Comparison of ENCODE assay signal across 19 cellular contexts in genomic region chr18:11429876-11430275, GRCh38.
DNase-seq lines count a peak whose midpoint lies in the region; ATAC-seq, FAIRE-seq and TF ChIP-seq lines count a peak whose summit lies in the region.
"Had no signal": no experiment of that assay in that cellular context is flagged by ENCODE, and none has a peak within 500 bp of the region (broad histone marks: within the 10 kb centered on the region; RNA-seq: fewer than 3 reads in every experiment).

No MANE protein-coding gene starts in this region.

- H3K36me3 ChIP-seq in H1 (ENCODE audit: control insufficient read depth in 2 of 4, insufficient read depth in 4 of 4, low read length in 3 of 4) (no peaks in the 10 kb centered on the region), trophoblast cell (ENCODE audit: control insufficient read depth in 1 of 2, insufficient read depth in 2 of 2, low read length in 2 of 2) (no peaks in the 10 kb centered on the region)
- H3K36me3 ChIP-seq: HAP-1 had no signal

- H3K56ac ChIP-seq in H1 (replicated peaks; ENCODE audit: insufficient read length, low read depth, low read length), result no peak overlapping the region

- H3K4me1 ChIP-seq in H1 (replicated peaks in 1 of 4; ENCODE audit: control insufficient read depth in 3 of 4, insufficient read depth in 4 of 4, low read length in 3 of 4) (no peaks in the 10 kb centered on the region), trophoblast cell (ENCODE audit: control insufficient read depth in 1 of 2, insufficient read depth in 2 of 2, low read length in 2 of 2) (no peaks in the 10 kb centered on the region)
- H3K4me1 ChIP-seq: HAP-1 had no signal

- no peak for TF ChIP-seq EP300 in H1 (IDR thresholded peaks at IDR 0.05; ENCODE audit: borderline replicate concordance in 1 of 2, low read depth in 2 of 2, low read length in 2 of 2)

- 89% methylated on average over 2 of the region's 2 CpGs; no CpG with 5 or more reads in 1 of the 2 experiments for WGBS in H1 (ENCODE audit: extremely low coverage in 1 of 2, insufficient coverage in 1 of 2, insufficient read length in 1 of 2, insufficient replicate concordance in 2 of 2, low coverage in 1 of 2, low lambda C conversion rate in 2 of 2, missing lambda C conversion rate in 1 of 2), 2 experiments
- no CpG with 5 or more reads among the region's 2 CpGs for WGBS in trophoblast cell (ENCODE audit: extremely low coverage, insufficient coverage, insufficient read length)
- WGBS in lower leg skin, 2 donors, result 31 to 58% methylated on average over 2 of the region's 2 CpGs

- CTCF ChIA-PET in H1 (lab: Charles Lee; ENCODE audit: partially characterized antibody), result no interaction called here

- H4K5ac ChIP-seq in H1 (ENCODE audit: insufficient read length, low read depth, low read length), result no peak overlapping the region

- H3K79me2 ChIP-seq in H1 (ENCODE audit: control insufficient read depth in 1 of 2, insufficient read depth in 2 of 2, low read length in 2 of 2) (no peaks in the 10 kb centered on the region), trophoblast cell (ENCODE audit: control insufficient read depth, insufficient read depth, low read length, poor library complexity) (no peaks in the 10 kb centered on the region)

- H3K27me3 ChIP-seq in H1 (replicated peaks in 1 of 4; ENCODE audit: control insufficient read depth in 3 of 4, extremely low read depth in 1 of 4, insufficient read depth in 3 of 4, low read length in 3 of 4), result no peaks in the 10 kb centered on the region
- H3K27me3 ChIP-seq in trophoblast cell (ENCODE audit: insufficient read depth, low read length), result no peaks in the 10 kb centered on the region

- H3K4me2 ChIP-seq in H1 (ENCODE audit: insufficient read depth in 1 of 2, low read depth in 2 of 2, low read length in 2 of 2) (no peak overlapping the region), trophoblast cell (ENCODE audit: low read length) (no peak overlapping the region)
- H3K4me2 ChIP-seq: GM23338 had no signal

- H3K4ac ChIP-seq in H1 (replicated peaks; ENCODE audit: insufficient read length, low read depth, low read length), result no peak overlapping the region
- H3K4ac ChIP-seq in trophoblast cell (ENCODE audit: low read depth, low read length), result no peak overlapping the region

- no peaks in the 10 kb centered on the region for H4K20me1 ChIP-seq in H1 (replicated peaks in 1 of 2; ENCODE audit: control insufficient read depth in 1 of 2, insufficient read depth in 2 of 2, low read length in 2 of 2)

- H3K79me1 ChIP-seq in H1 (ENCODE audit: low read depth, low read length), result no peaks in the 10 kb centered on the region
- no peaks in the 10 kb centered on the region for H3K79me1 ChIP-seq in trophoblast cell (ENCODE audit: low read length)

- H3K14ac ChIP-seq in H1 (ENCODE audit: insufficient read length), result no peak overlapping the region
- H3K14ac ChIP-seq in trophoblast cell (ENCODE audit: low read length), result no peak overlapping the region

- H4K91ac ChIP-seq in H1 (replicated peaks; ENCODE audit: insufficient read length, low read length), result no peak overlapping the region
- H4K91ac ChIP-seq in trophoblast cell (ENCODE audit: low read depth, low read length), result no peak overlapping the region

- TF ChIP-seq POLR2A in H1 (IDR thresholded peaks at IDR 0.05; ENCODE audit: control extremely low read depth in 1 of 2, low read depth in 2 of 2, low read length in 2 of 2) (no peak), lower leg skin (IDR thresholded peaks at IDR 0.05) (no peak)

- intact Hi-C loops in lower leg skin (cut with DNase I; ENCODE audit: low total_unique reads), result no loop called here

- H2AK5ac ChIP-seq in H1 (ENCODE audit: low read depth, low read length) (no peak overlapping the region), trophoblast cell (ENCODE audit: low read length) (no peak overlapping the region)

- H3K23ac ChIP-seq in H1 (ENCODE audit: insufficient read length), result no peak overlapping the region
- H3K23ac ChIP-seq in trophoblast cell (ENCODE audit: low read length), result no peak overlapping the region

- H2BK120ac ChIP-seq in H1 (replicated peaks; ENCODE audit: low read depth, low read length) (no peak overlapping the region), trophoblast cell (ENCODE audit: insufficient read depth, low read length, poor library complexity) (no peak overlapping the region)

- POLR2A ChIA-PET in H1 (lab: Charles Lee; ENCODE audit: partially characterized antibody), result no interaction called here

- H2AFZ ChIP-seq in H1 (ENCODE audit: low read length) (0 out of 2 replicates have a peak overlapping the region, but pooled peaks have one; percentile 17), trophoblast cell (ENCODE audit: insufficient read depth, low read length, poor library complexity) (no peak overlapping the region)
- H2AFZ ChIP-seq: GM23338 had no signal

- no peak overlapping the region for H3K18ac ChIP-seq in H1 (ENCODE audit: extremely low read depth, low read length)
- H3K18ac ChIP-seq in trophoblast cell (ENCODE audit: low read length), result no peak overlapping the region

- TF ChIP-seq CTCF in H1 (IDR thresholded peaks at IDR 0.05; ENCODE audit: control extremely low read depth in 1 of 3, insufficient read depth in 1 of 3, low read depth in 1 of 3, low read length in 3 of 3), result no peak
- TF ChIP-seq CTCF in lower leg skin (IDR thresholded peaks at IDR 0.05), result no peak

- H3K27ac ChIP-seq in H1 (ENCODE audit: low read depth, low read length) (no peak overlapping the region), trophoblast cell (ENCODE audit: low read depth, low read length) (no peak overlapping the region)

- H4K8ac ChIP-seq in H1 (ENCODE audit: extremely low read depth, insufficient read depth, low read length), result no peak overlapping the region
- no peak overlapping the region for H4K8ac ChIP-seq in trophoblast cell (ENCODE audit: low read depth, low read length)

- H3K4me3 ChIP-seq in H1 (ENCODE audit: extremely low read depth in 1 of 4, insufficient read depth in 2 of 4, low read depth in 3 of 4, low read length in 4 of 4) (no peak overlapping the region), trophoblast cell (ENCODE audit: low read depth, low read length) (no peak overlapping the region), lower leg skin (ENCODE audit: low read depth, poor library complexity, severe bottlenecking) (no peak overlapping the region)
- H3K4me3 ChIP-seq: GM12878, GM23338, HAP-1 had no signal

- H3K23me2 ChIP-seq in H1 (ENCODE audit: low read depth, low read length), result no peaks in the 10 kb centered on the region

- ATAC-seq in activated CD4-positive, CD25-positive, alpha-beta regulatory T cell treated with anti-CD3 and anti-CD28 coated beads, Interleukin-2, amount 50 U/mL, for 24 hours, result no peak
- ATAC-seq: GM12878, GM23338 had no signal

- no peak overlapping the region for H2BK5ac ChIP-seq in H1 (ENCODE audit: low read depth, low read length)
- no peak overlapping the region for H2BK5ac ChIP-seq in trophoblast cell (ENCODE audit: low read depth, low read length, poor library complexity)

- TF ChIP-seq RAD21 in H1 (IDR thresholded peaks at IDR 0.05 in 1 of 2, conservative IDR thresholded peaks at IDR 0.05 in 1 of 2; ENCODE audit: low read depth in 2 of 2, low read length in 2 of 2), result no peak

- no peak for FAIRE-seq in H1 (lab: Jason Lieb, UNC)
- FAIRE-seq: GM12878, GM19239, H54 had no signal

- H3K9me3 ChIP-seq in H1 (ENCODE audit: insufficient read depth in 2 of 2, low read depth in 1 of 2, low read length in 1 of 2) (peaks cover 0 to 6% of the 10 kb centered on the region in 2 experiments; a peak in 1 of 4 replicates), trophoblast cell (ENCODE audit: insufficient read depth, low read depth, low read length) (peaks cover 7% of the 10 kb centered on the region)

- no peak overlapping the region for H2BK15ac ChIP-seq in H1 (ENCODE audit: low read length)

- H2BK20ac ChIP-seq in H1 (ENCODE audit: low read length), result no peak overlapping the region

- no peak overlapping the region for H4K12ac ChIP-seq in trophoblast cell (ENCODE audit: low read depth, low read length)

- DNase-seq in NCI-H2171 (lab: John Stamatoyannopoulos, UW) (peak; percentile 5), H1 (ENCODE audit: low read depth in 1 of 2, low spot score in 2 of 2) (no peak), trophoblast cell (no peak), NCI-H2107 (lab: John Stamatoyannopoulos, UW) (no peak), lower leg skin (ENCODE audit: low spot score in 2 of 2) (no peak)
- DNase-seq: C1 segment of cervical spinal cord; Calu3; CD4-positive, alpha-beta memory T cell; COR-L47; DMS79; EL; GDM1; HFFc6 had no signal

- H2BK12ac ChIP-seq in H1 (ENCODE audit: low read depth, low read length), result no peak overlapping the region
- no peak overlapping the region for H2BK12ac ChIP-seq in trophoblast cell (ENCODE audit: low read length)

- H3K9ac ChIP-seq in H1 (replicated peaks in 1 of 4; ENCODE audit: extremely low read depth in 1 of 4, low read depth in 3 of 4, low read length in 3 of 4) (no peak overlapping the region), trophoblast cell (ENCODE audit: low read length) (peak overlapping the region; percentile 29)

TF ChIP-seq in H1, 55 proteins besides CTCF, POLR2A, EP300 and RAD21 (continues in another document):
- TF ChIP-seq TAF7 (optimal IDR thresholded peaks at IDR 0.05; ENCODE audit: borderline replicate concordance, low read depth, low read length) (no peak), KDM5A (IDR thresholded peaks at IDR 0.05; ENCODE audit: low read length) (no peak), CBX5 (IDR thresholded peaks at IDR 0.05; ENCODE audit: low read depth, low read length) (no peak), TBP (IDR thresholded peaks at IDR 0.05; ENCODE audit: low read depth, low read length) (no peak), RXRA (IDR thresholded peaks at IDR 0.05; ENCODE audit: insufficient read depth, low read depth, low read length) (no peak), TEAD4 (IDR thresholded peaks at IDR 0.05; ENCODE audit: low read depth, low read length) (no peak), SP2 (IDR thresholded peaks at IDR 0.05; ENCODE audit: low read length) (no peak), HDAC2 (IDR thresholded peaks at IDR 0.05; ENCODE audit: borderline replicate concordance in 1 of 2, low read depth in 2 of 2, low read length in 2 of 2) (no peak), ZNF274 (IDR thresholded peaks at IDR 0.05; ENCODE audit: borderline replicate concordance, extremely low read depth, low read length) (no peak)
